ENCODE assay signal across 21 cellular contexts in genomic region chr3:42169579-42169978, GRCh38.
A peak's percentile ranks its signal among the peaks of the same experiment; 100 is the strongest.
DNase-seq lines count a peak whose midpoint lies in the region; ATAC-seq and TF ChIP-seq lines count a peak whose summit lies in the region.
"Had no signal": no experiment of that assay in that cellular context is flagged by ENCODE, and none has a peak within 500 bp of the region (broad histone marks: within the 10 kb centered on the region; RNA-seq: fewer than 3 reads in every experiment).

No MANE protein-coding gene starts in this region.

- H3K4me3 ChIP-seq in right atrium auricular region (no peak overlapping the region), SU-DHL-6 (ENCODE audit: insufficient read depth, low read length, poor library complexity, severe bottlenecking) (no peak overlapping the region), MM.1S (ENCODE audit: low read length) (no peak overlapping the region)
- H3K4me3 ChIP-seq: lung, prostate gland, suprapubic skin, uterus had no signal

- peak overlapping the region; percentile 54 for H3K9ac ChIP-seq in SU-DHL-6 (ENCODE audit: low read length)
- no peak overlapping the region for H3K9ac ChIP-seq in MM.1S (ENCODE audit: low read length)

- H3K9me3 Mint-ChIP-seq in mesothelial cell of epicardium, result no peaks in the 10 kb centered on the region
- H3K9me3 Mint-ChIP-seq: CD14-positive monocyte had no signal

- H3K4me1 Mint-ChIP-seq in mesothelial cell of epicardium, result peaks cover 4% of the 10 kb centered on the region

- H3K4me3 Mint-ChIP-seq in mesothelial cell of epicardium, result no peak overlapping the region
- H3K4me3 Mint-ChIP-seq: CD14-positive monocyte had no signal

- no peak for DNase-seq in right atrium auricular region (ENCODE audit: low spot score)
- DNase-seq in cardiac septum (ENCODE audit: low spot score), result no peak
- no peak for DNase-seq in mesothelial cell of epicardium (ENCODE audit: low spot score in 2 of 2, unreplicated experiment in 2 of 2)
- no peak for DNase-seq in HK-2 (ENCODE audit: unreplicated experiment)
- no peak for DNase-seq in MM.1S
- DNase-seq: activated CD4-positive, alpha-beta T cell treated with anti-CD3 and anti-CD28 coated beads, Interleukin-2, amount 50 U/mL, for 48 hours; activated effector memory CD4-positive, alpha-beta T cell treated with anti-CD3 and anti-CD28 coated beads, Interleukin-2, amount 50 U/mL, for 16 hours; cortex of kidney; kidney; NCI-H446 treated with DMSO at 0.1 percent for 48 hours; PC-3; T-helper 9 cell; uterus had no signal

- intact Hi-C loops in cardiac septum (cut with DNase I), result no loop called here

- H3K4me1 ChIP-seq in right atrium auricular region (peaks cover 0 to 86% of the 10 kb centered on the region in 2 donors), MM.1S (ENCODE audit: low read length) (no peaks in the 10 kb centered on the region)
- H3K4me1 ChIP-seq: prostate gland, uterus had no signal

- TF ChIP-seq CTCF in right atrium auricular region (IDR thresholded peaks at IDR 0.05) (no peak), SU-DHL-6 (IDR thresholded peaks at IDR 0.05; ENCODE audit: insufficient read depth, low read length, poor library complexity, severe bottlenecking) (no peak), mesothelial cell of epicardium (IDR thresholded peaks at IDR 0.05; ENCODE audit: unreplicated experiment) (no peak), MM.1S (IDR thresholded peaks at IDR 0.05; ENCODE audit: low read length) (no peak)

- H3K36me3 Mint-ChIP-seq in mesothelial cell of epicardium, result peaks cover 1% of the 10 kb centered on the region
- H3K36me3 Mint-ChIP-seq: CD14-positive monocyte had no signal

- H3K4me2 ChIP-seq in SU-DHL-6 (ENCODE audit: low read depth, low read length, poor library complexity, severe bottlenecking) (peak overlapping the region; percentile 60), MM.1S (ENCODE audit: low read depth, low read length) (no peak overlapping the region)

- H3K9me2 ChIP-seq in SU-DHL-6 (replicated peaks; ENCODE audit: insufficient read depth, low read length), result no peaks in the 10 kb centered on the region
- no peaks in the 10 kb centered on the region for H3K9me2 ChIP-seq in MM.1S (replicated peaks; ENCODE audit: insufficient read depth, low read length)

- ATAC-seq in HG02852 (IDR thresholded peaks at IDR 0.05; ENCODE audit: unreplicated experiment), result no peak
- ATAC-seq in GM21447 (IDR thresholded peaks at IDR 0.05; ENCODE audit: unreplicated experiment), result no peak
- ATAC-seq: PC-3, Right ventricle myocardium inferior had no signal

- peak overlapping the region; percentile 1 for H3K27ac Mint-ChIP-seq in mesothelial cell of epicardium

- no peaks in the 10 kb centered on the region for H3K9me3 ChIP-seq in right atrium auricular region
- no peaks in the 10 kb centered on the region for H3K9me3 ChIP-seq in SU-DHL-6 (ENCODE audit: insufficient read depth, low read length)
- H3K9me3 ChIP-seq in MM.1S (replicated peaks; ENCODE audit: insufficient read depth, low read length), result no peaks in the 10 kb centered on the region
- H3K9me3 ChIP-seq: prostate gland, suprapubic skin, uterus had no signal

- no peaks in the 10 kb centered on the region for H3K27me3 Mint-ChIP-seq in mesothelial cell of epicardium (ENCODE audit: low read depth)

- H3K36me3 ChIP-seq in right atrium auricular region, result no peaks in the 10 kb centered on the region
- no peaks in the 10 kb centered on the region for H3K36me3 ChIP-seq in SU-DHL-6 (ENCODE audit: low read length)
- H3K36me3 ChIP-seq in MM.1S (replicated peaks; ENCODE audit: insufficient read depth, low read length), result no peaks in the 10 kb centered on the region
- H3K36me3 ChIP-seq: prostate gland, suprapubic skin, uterus had no signal

- H4K20me1 ChIP-seq in SU-DHL-6 (ENCODE audit: low read depth, low read length), result no peaks in the 10 kb centered on the region
- H4K20me1 ChIP-seq in MM.1S (ENCODE audit: insufficient read depth, low read length), result no peaks in the 10 kb centered on the region

- H3K79me2 ChIP-seq in SU-DHL-6 (ENCODE audit: insufficient read depth, low read length), result peaks cover 84% of the 10 kb centered on the region
- H3K79me2 ChIP-seq in MM.1S (ENCODE audit: low read length), result peaks cover 65% of the 10 kb centered on the region

- peaks cover 60% of the 10 kb centered on the region for H3F3A ChIP-seq in SU-DHL-6 (ENCODE audit: insufficient read depth)
- no peaks in the 10 kb centered on the region for H3F3A ChIP-seq in MM.1S (ENCODE audit: insufficient read depth, low read length)

- H2AFZ ChIP-seq in SU-DHL-6 (ENCODE audit: low read depth, low read length, severe bottlenecking), result no peak overlapping the region
- H2AFZ ChIP-seq in MM.1S (ENCODE audit: low read length), result no peak overlapping the region

- H3K27me3 ChIP-seq in right atrium auricular region (no peaks in the 10 kb centered on the region), SU-DHL-6 (ENCODE audit: low read length) (no peaks in the 10 kb centered on the region), MM.1S (replicated peaks; ENCODE audit: insufficient read depth, low read length) (no peaks in the 10 kb centered on the region)
- H3K27me3 ChIP-seq: suprapubic skin, uterus had no signal

- H3K27ac ChIP-seq in right atrium auricular region (peak overlapping the region; percentile 6 to 14), SU-DHL-6 (ENCODE audit: low read depth, low read length) (peak overlapping the region; percentile 92), MM.1S (ENCODE audit: low read length) (no peak overlapping the region)
- H3K27ac ChIP-seq: prostate gland, suprapubic skin, uterus had no signal
